In genomic region chr4:148946271-148946670, GRCh38 we compare ENCODE assay signal across 18 cellular contexts.
DNase-seq lines count a peak whose midpoint lies in the region; FAIRE-seq and TF ChIP-seq lines count a peak whose summit lies in the region.
"Had no signal": no experiment of that assay in that cellular context is flagged by ENCODE, and none has a peak within 500 bp of the region (broad histone marks: within the 10 kb centered on the region; RNA-seq: fewer than 3 reads in every experiment).

No MANE protein-coding gene starts in this region.

- no peak overlapping the region for H3K4me3 ChIP-seq in bronchial epithelial cell (ENCODE audit: low read depth, low read length)
- H3K4me3 ChIP-seq: A549; BLaER1 treated with 17β-estradiol and CSF1 and Interleukin-3, amounts not matched to agents 10 nM and 100 nM had no signal

- FAIRE-seq in bronchial epithelial cell (lab: Jason Lieb, UNC): no peak
- no peak for FAIRE-seq in urothelium cell line (lab: Jason Lieb, UNC)
- FAIRE-seq: A549, D721Med, G401.6, GM12891, GM19239 had no signal

- H3K36me3 ChIP-seq in bronchial epithelial cell (ENCODE audit: control insufficient read depth, insufficient read depth, low read length): no peaks in the 10 kb centered on the region
- H3K36me3 ChIP-seq: BLaER1 treated with 17β-estradiol and CSF1 and Interleukin-3, amounts not matched to agents 10 nM and 100 nM had no signal

- TF ChIP-seq CTCF in bronchial epithelial cell (IDR thresholded peaks at IDR 0.05; ENCODE audit: insufficient read depth, low read length, severe bottlenecking): no peak

- no peaks in the 10 kb centered on the region for H3K27me3 ChIP-seq in bronchial epithelial cell (ENCODE audit: control insufficient read depth, insufficient read depth, low read length)
- H3K27me3 ChIP-seq: BLaER1 treated with 17β-estradiol and CSF1 and Interleukin-3, amounts not matched to agents 10 nM and 100 nM had no signal

- DNase-seq in NCI-H226 (peak; percentile 73), bronchial epithelial cell (ENCODE audit: low read depth) (peak; percentile 26), kidney tubule cell (ENCODE audit: low spot score) (peak; percentile 8), urothelium cell line (ENCODE audit: low spot score) (no peak)
- no peak for DNase-seq in activated T-cell treated with anti-CD3 and anti-CD28 coated beads, Interleukin-2, amount 50 U/mL, for 48 hours
- DNase-seq: AML-193; Caco-2; Calu3; CD4-positive, alpha-beta T cell; CD8-positive, alpha-beta T cell; DMS79 treated with DMSO at 0.1 percent for 48 hours; GF-D8 had no signal

Comparison
In these comparisons a context has a peak if more than half of its experiments do, and no peak if none do; other contexts are left out.
1. DNase-seq: peak in NCI-H226 (single experiment), bronchial epithelial cell (single experiment) and kidney tubule cell (single experiment); none in urothelium cell line (single experiment) and activated T-cell treated with anti-CD3 and anti-CD28 coated beads, Interleukin-2, amount 50 U/mL, for 48 hours (0 of 2).